25 cellular contexts compared by ENCODE assay signal in the genomic region with DNA sequence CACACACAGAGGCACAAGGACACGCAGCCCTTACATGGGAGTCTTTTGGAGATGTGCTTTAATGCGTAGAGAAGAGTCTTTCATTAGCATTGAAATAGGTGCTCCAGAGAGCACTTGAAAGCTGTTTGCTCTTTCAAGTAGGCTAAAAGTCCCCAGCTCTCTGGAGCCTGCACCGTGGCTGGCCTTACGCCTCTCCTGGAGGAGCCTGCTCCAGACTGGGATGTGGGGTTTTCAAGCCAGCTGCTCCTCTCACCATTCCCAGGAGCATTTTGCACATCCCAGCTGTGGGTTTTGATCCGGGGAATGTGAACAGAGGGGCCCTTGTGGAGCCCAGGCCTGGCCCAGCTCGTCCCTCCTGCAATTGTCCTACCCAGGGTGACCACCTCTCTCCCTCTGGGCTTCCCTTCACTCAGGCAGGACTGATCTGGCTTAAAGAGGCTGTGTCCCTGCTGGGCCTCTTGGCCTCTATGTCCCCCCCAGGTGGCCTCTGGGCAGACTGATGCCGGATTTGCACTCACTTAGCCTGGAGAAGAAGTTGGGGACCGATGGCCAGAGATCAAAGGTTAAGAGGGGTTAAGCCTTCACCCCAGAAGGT. TPM values are rescaled to one million over a fixed set of nuclear protein-coding genes. Genes with fewer than 3 reads are reported as not detected.
DNase-seq lines count a peak whose midpoint lies in the region; ATAC-seq, FAIRE-seq and TF ChIP-seq lines count a peak whose summit lies in the region.
"Had no signal": no experiment of that assay in that cellular context is flagged by ENCODE, and none has a peak within 500 bp of the region (broad histone marks: within the 10 kb centered on the region; RNA-seq: fewer than 3 reads in every experiment).

No MANE protein-coding gene starts in this region.

- H3K4me3 ChIP-seq in endodermal cell (ENCODE audit: low read length): no peak overlapping the region
- H3K4me3 ChIP-seq in small intestine (ENCODE audit: low read depth in 1 of 2, low read length in 2 of 2): no peak overlapping the region
- H3K4me3 ChIP-seq: body of pancreas, ovary, right atrium auricular region, vagina had no signal

- no peak overlapping the region for H3K27ac Mint-ChIP-seq in endodermal cell
- no peak overlapping the region for H3K27ac Mint-ChIP-seq in activated T-helper 1 cell treated with anti-CD3 and anti-CD28 coated beads, Interleukin-12 subunit alpha, Interleukin-12 subunit beta, Interleukin-2, Interleukin-4 antibody, amounts not matched to agents 30 ng/mL and 10 ng/mL and 1 ng/mL, durations not matched to agents 14 hours and 24 hours and 36 hours
- H3K27ac Mint-ChIP-seq: activated naive CD8-positive, alpha-beta T cell treated with anti-CD3 and anti-CD28 coated beads, Interleukin-2, amount 50 U/mL, for 24 hours; mesothelial cell of epicardium; natural killer cell had no signal

- no peaks in the 10 kb centered on the region for H3K27me3 Mint-ChIP-seq in endodermal cell (ENCODE audit: insufficient read depth)
- H3K27me3 Mint-ChIP-seq in activated T-helper 1 cell treated with anti-CD3 and anti-CD28 coated beads, Interleukin-12 subunit alpha, Interleukin-12 subunit beta, Interleukin-2, Interleukin-4 antibody, amounts not matched to agents 30 ng/mL and 10 ng/mL and 1 ng/mL, durations not matched to agents 14 hours and 24 hours and 36 hours (ENCODE audit: insufficient read depth): peaks cover 43% of the 10 kb centered on the region

- H3K9me3 ChIP-seq in endodermal cell (ENCODE audit: control insufficient read depth, low read length): no peaks in the 10 kb centered on the region
- H3K9me3 ChIP-seq in small intestine (ENCODE audit: control insufficient read depth, low read depth): no peaks in the 10 kb centered on the region
- H3K9me3 ChIP-seq: body of pancreas, ovary, right atrium auricular region, vagina had no signal

- H3K4me1 ChIP-seq in endodermal cell (ENCODE audit: control insufficient read depth, insufficient read depth, low read length): no peaks in the 10 kb centered on the region
- no peaks in the 10 kb centered on the region for H3K4me1 ChIP-seq in small intestine (ENCODE audit: control insufficient read depth in 2 of 2, insufficient read depth in 1 of 2, low read depth in 1 of 2, low read length in 1 of 2)

- DNase-seq in NCI-H1105 treated with DMSO at 0.1 percent for 48 hours (lab: John Stamatoyannopoulos, UW) (peak; percentile 75), NCI-H1105 (lab: John Stamatoyannopoulos, UW) (no peak), NCI-H1092 treated with DMSO at 0.1 percent for 48 hours (lab: John Stamatoyannopoulos, UW) (peak; percentile 94), NCI-H345 (lab: John Stamatoyannopoulos, UW) (peak; percentile 96), endodermal cell (peak; percentile 61), small intestine (no peak)
- DNase-seq in activated T-helper 1 cell treated with anti-CD3 and anti-CD28 coated beads, Interleukin-12 subunit alpha, Interleukin-12 subunit beta, Interleukin-2, Interleukin-4 antibody, amounts not matched to agents 30 ng/mL and 10 ng/mL and 1 ng/mL, durations not matched to agents 14 hours and 24 hours and 36 hours (ENCODE audit: low spot score): no peak
- DNase-seq: 8988T; activated CD4-positive, CD25-positive, alpha-beta regulatory T cell treated with anti-CD3 and anti-CD28 coated beads, Interleukin-2, amount 50 U/mL, for 72 hours; activated naive CD8-positive, alpha-beta T cell treated with anti-CD3 and anti-CD28 coated beads, Interleukin-2, amount 50 U/mL, for 24 hours; body of pancreas; left colon; natural killer cell; NCI-H1930; ovary; RPMI8226; stimulated activated CD4-positive, alpha-beta T cell treated with anti-CD3 and anti-CD28 coated beads, Interleukin-15, amount 100 ng/mL, for 24 hours; T1000 had no signal

- peak; percentile 42 for TF ChIP-seq CTCF in endodermal cell (conservative IDR thresholded peaks at IDR 0.05)

- 49 to 64% methylated on average over 6 to 8 of the region's 8 CpGs for WGBS in endodermal cell (ENCODE audit: insufficient coverage in 1 of 2, insufficient read length in 1 of 2), 2 experiments
- WGBS in small intestine, 3 donors: 67 to 81% (median 79%) methylated on average over 8 of the region's 8 CpGs

- H3K27ac ChIP-seq in endodermal cell (ENCODE audit: low read depth, low read length) (no peak overlapping the region), small intestine (ENCODE audit: low read depth in 1 of 2, low read length in 1 of 2) (no peak overlapping the region)
- H3K27ac ChIP-seq: body of pancreas, ovary, right atrium auricular region, vagina had no signal

- intact Hi-C loops in activated T-helper 1 cell treated with anti-CD3 and anti-CD28 coated beads, Interleukin-12 subunit alpha, Interleukin-12 subunit beta, Interleukin-2, Interleukin-4 antibody, amounts not matched to agents 30 ng/mL and 10 ng/mL and 1 ng/mL, durations not matched to agents 14 hours and 24 hours and 36 hours (cut with micrococcal nuclease): loop anchor here (5.0 kb wide), 1 partner anchor 452 kb away; a partner anchor contains a TSS

- H3K4me3 Mint-ChIP-seq in endodermal cell: no peak overlapping the region
- H3K4me3 Mint-ChIP-seq in activated T-helper 1 cell treated with anti-CD3 and anti-CD28 coated beads, Interleukin-12 subunit alpha, Interleukin-12 subunit beta, Interleukin-2, Interleukin-4 antibody, amounts not matched to agents 30 ng/mL and 10 ng/mL and 1 ng/mL, durations not matched to agents 14 hours and 24 hours and 36 hours: no peak overlapping the region
- H3K4me3 Mint-ChIP-seq: activated naive CD8-positive, alpha-beta T cell treated with anti-CD3 and anti-CD28 coated beads, Interleukin-2, amount 50 U/mL, for 24 hours; mesothelial cell of epicardium; natural killer cell had no signal

- H3K36me3 Mint-ChIP-seq in endodermal cell (ENCODE audit: low read depth): no peaks in the 10 kb centered on the region
- no peaks in the 10 kb centered on the region for H3K36me3 Mint-ChIP-seq in activated T-helper 1 cell treated with anti-CD3 and anti-CD28 coated beads, Interleukin-12 subunit alpha, Interleukin-12 subunit beta, Interleukin-2, Interleukin-4 antibody, amounts not matched to agents 30 ng/mL and 10 ng/mL and 1 ng/mL, durations not matched to agents 14 hours and 24 hours and 36 hours (ENCODE audit: low read depth)
- H3K36me3 Mint-ChIP-seq: mesothelial cell of epicardium, natural killer cell had no signal

- ATAC-seq in GM18511 (IDR thresholded peaks at IDR 0.05; ENCODE audit: unreplicated experiment): no peak
- ATAC-seq: activated naive CD8-positive, alpha-beta T cell treated with anti-CD3 and anti-CD28 coated beads, Interleukin-2, amount 50 U/mL, for 24 hours; body of pancreas; left colon; natural killer cell had no signal

- H3K36me3 ChIP-seq in endodermal cell (ENCODE audit: control insufficient read depth, insufficient read depth, low read length) (no peaks in the 10 kb centered on the region), small intestine (ENCODE audit: control insufficient read depth in 2 of 2, insufficient read depth in 2 of 2, low read length in 2 of 2) (no peaks in the 10 kb centered on the region)
- H3K36me3 ChIP-seq: ovary, right atrium auricular region, vagina had no signal

- FAIRE-seq in small intestine (lab: Jason Lieb, UNC): no peak
- FAIRE-seq: GM18507 had no signal

- H3K27me3 ChIP-seq in endodermal cell (ENCODE audit: control insufficient read depth, insufficient read depth, low read length, poor library complexity, severe bottlenecking) (peaks cover 99% of the 10 kb centered on the region), small intestine (ENCODE audit: control insufficient read depth in 2 of 2, insufficient read depth in 2 of 2, low read length in 2 of 2) (peaks cover 0 to 23% of the 10 kb centered on the region in 2 donors)
- H3K27me3 ChIP-seq: ovary, vagina had no signal

- no peak overlapping the region for H3K9ac ChIP-seq in endodermal cell (ENCODE audit: extremely low read depth, low read length, poor library complexity, severe bottlenecking)

- H3K9me3 Mint-ChIP-seq in endodermal cell: no peaks in the 10 kb centered on the region
- H3K9me3 Mint-ChIP-seq in activated T-helper 1 cell treated with anti-CD3 and anti-CD28 coated beads, Interleukin-12 subunit alpha, Interleukin-12 subunit beta, Interleukin-2, Interleukin-4 antibody, amounts not matched to agents 30 ng/mL and 10 ng/mL and 1 ng/mL, durations not matched to agents 14 hours and 24 hours and 36 hours: no peaks in the 10 kb centered on the region
- H3K9me3 Mint-ChIP-seq: activated naive CD8-positive, alpha-beta T cell treated with anti-CD3 and anti-CD28 coated beads, Interleukin-2, amount 50 U/mL, for 24 hours; mesothelial cell of epicardium; natural killer cell had no signal

- peaks cover 28% of the 10 kb centered on the region for H3K4me1 Mint-ChIP-seq in endodermal cell
- peaks cover under 1% of the 10 kb centered on the region for H3K4me1 Mint-ChIP-seq in activated T-helper 1 cell treated with anti-CD3 and anti-CD28 coated beads, Interleukin-12 subunit alpha, Interleukin-12 subunit beta, Interleukin-2, Interleukin-4 antibody, amounts not matched to agents 30 ng/mL and 10 ng/mL and 1 ng/mL, durations not matched to agents 14 hours and 24 hours and 36 hours (ENCODE audit: low read depth)

RNA-seq across cellular contexts. Expression of a gene that starts 32.5 kb away (rescaled TPM):
- total RNA-seq in endodermal cell: not detected
- not detected for polyA plus RNA-seq in endodermal cell (2013, experiment 1 of 2)
- not detected for polyA plus RNA-seq in endodermal cell (2013, experiment 2 of 2)
- not detected in 2 replicates for total RNA-seq in activated T-helper 1 cell treated with anti-CD3 and anti-CD28 coated beads, Interleukin-12 subunit alpha, Interleukin-12 subunit beta, Interleukin-2, Interleukin-4 antibody, amounts not matched to agents 30 ng/mL and 10 ng/mL and 1 ng/mL, durations not matched to agents 14 hours and 24 hours and 36 hours
- polyA plus RNA-seq in small intestine: under 1 TPM in 2 of 3 donors, not detected in 1; 0.07 to 0.27 TPM
- total RNA-seq: activated CD8-positive, alpha-beta memory T cell treated with anti-CD3 and anti-CD28 coated beads for 36 hours; body of pancreas; fibroblast of lung; mesothelial cell of epicardium; right atrium auricular region; vagina had no signal
- polyA plus RNA-seq: fibroblast of lung had no signal

RNA-seq across cellular contexts. Expression of a gene that starts 37.5 kb away (rescaled TPM):
- total RNA-seq in endodermal cell: not detected
- polyA plus RNA-seq in endodermal cell (2013, experiment 1 of 2): not detected
- polyA plus RNA-seq in endodermal cell (2013, experiment 2 of 2): not detected
- not detected in 2 replicates for total RNA-seq in activated T-helper 1 cell treated with anti-CD3 and anti-CD28 coated beads, Interleukin-12 subunit alpha, Interleukin-12 subunit beta, Interleukin-2, Interleukin-4 antibody, amounts not matched to agents 30 ng/mL and 10 ng/mL and 1 ng/mL, durations not matched to agents 14 hours and 24 hours and 36 hours
- polyA plus RNA-seq in small intestine: under 1 TPM in 1 of 3 donors, not detected in 2; 0.01 TPM
- total RNA-seq: activated CD8-positive, alpha-beta memory T cell treated with anti-CD3 and anti-CD28 coated beads for 36 hours; fibroblast of lung; mesothelial cell of epicardium; right atrium auricular region; vagina had no signal
- polyA plus RNA-seq: fibroblast of lung, ovary had no signal

RNA-seq across cellular contexts. Expression of a gene that starts 51.1 kb away (rescaled TPM):
- not detected for total RNA-seq in endodermal cell
- polyA plus RNA-seq in endodermal cell (2013, experiment 1 of 2): 10.2 TPM
- polyA plus RNA-seq in endodermal cell (2013, experiment 2 of 2): 7.4 TPM
- total RNA-seq in activated T-helper 1 cell treated with anti-CD3 and anti-CD28 coated beads, Interleukin-12 subunit alpha, Interleukin-12 subunit beta, Interleukin-2, Interleukin-4 antibody, amounts not matched to agents 30 ng/mL and 10 ng/mL and 1 ng/mL, durations not matched to agents 14 hours and 24 hours and 36 hours: not detected in 2 replicates
- not detected for polyA plus RNA-seq in small intestine
- total RNA-seq: activated CD8-positive, alpha-beta memory T cell treated with anti-CD3 and anti-CD28 coated beads for 36 hours; body of pancreas; fibroblast of lung; left colon; mesothelial cell of epicardium; natural killer cell; ovary; right atrium auricular region; vagina had no signal
- polyA plus RNA-seq: fibroblast of lung had no signal

Comparison
In these comparisons a context has a peak if more than half of its experiments do, and no peak if none do; other contexts are left out.
1. DNase-seq: peak in NCI-H1105 treated with DMSO at 0.1 percent for 48 hours (single experiment), NCI-H1092 treated with DMSO at 0.1 percent for 48 hours (single experiment), NCI-H345 (single experiment) and endodermal cell (single experiment); none in NCI-H1105 (single experiment), activated T-helper 1 cell treated with anti-CD3 and anti-CD28 coated beads, Interleukin-12 subunit alpha, Interleukin-12 subunit beta, Interleukin-2, Interleukin-4 antibody, amounts not matched to agents 30 ng/mL and 10 ng/mL and 1 ng/mL, durations not matched to agents 14 hours and 24 hours and 36 hours (single experiment) and small intestine (single experiment).